Comparison of ENCODE assay signal across 20 cellular contexts in the genomic region with DNA sequence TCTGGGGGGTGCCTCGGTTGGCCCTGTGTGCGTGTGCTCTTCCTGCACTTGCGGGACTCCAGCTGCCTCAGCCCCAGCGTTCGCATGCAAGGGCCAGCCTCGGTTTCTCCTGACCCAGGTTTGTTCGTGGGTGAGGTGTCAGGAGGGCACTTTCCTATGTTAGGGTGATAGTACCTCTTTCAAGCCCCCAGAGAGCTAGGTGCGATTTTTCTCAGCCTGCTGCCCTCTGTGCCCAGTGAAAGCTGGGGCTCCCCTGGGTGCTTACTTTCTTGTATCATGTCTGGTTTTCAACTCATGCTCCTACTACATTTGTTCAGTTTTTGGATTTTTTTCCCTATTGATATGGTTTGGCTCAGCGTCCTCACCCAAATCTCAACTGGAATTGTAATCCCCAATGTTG.
A peak's percentile ranks its signal among the peaks of the same experiment; 100 is the strongest.
DNase-seq lines count a peak whose midpoint lies in the region; ATAC-seq, FAIRE-seq and TF ChIP-seq lines count a peak whose summit lies in the region.
"Had no signal": no experiment of that assay in that cellular context is flagged by ENCODE, and none has a peak within 500 bp of the region (broad histone marks: within the 10 kb centered on the region; RNA-seq: fewer than 3 reads in every experiment).

No MANE protein-coding gene starts in this region.

- no peak overlapping the region for H4K91ac ChIP-seq in H1 (replicated peaks; ENCODE audit: insufficient read length, low read length)

- H4K8ac ChIP-seq in H1 (ENCODE audit: extremely low read depth, insufficient read depth, low read length) = no peak overlapping the region; the same call in 1 of the 2 replicates

- H3K23ac ChIP-seq in H1 (ENCODE audit: insufficient read length) = no peak overlapping the region

- no peaks in the 10 kb centered on the region for H3K79me1 ChIP-seq in H1 (ENCODE audit: low read depth, low read length)

- no peak overlapping the region for H3K4me2 ChIP-seq in H1 (ENCODE audit: insufficient read depth in 1 of 2, low read depth in 2 of 2, low read length in 2 of 2)
- H3K4me2 ChIP-seq: A549 had no signal

- H4K5ac ChIP-seq in H1 (ENCODE audit: insufficient read length, low read depth, low read length) = no peak overlapping the region

- H3K14ac ChIP-seq in H1 (ENCODE audit: insufficient read length) = no peak overlapping the region

- no peak for ATAC-seq in heart right ventricle
- ATAC-seq in GM18907 (IDR thresholded peaks at IDR 0.05; ENCODE audit: unreplicated experiment) = no peak
- ATAC-seq: A549; CD8-positive, alpha-beta T cell; HCT116 had no signal

- intact Hi-C loops in cardiac septum (cut with DNase I) = no loop called here
- intact Hi-C loops in heart right ventricle (cut with DNase I) = no loop called here
- intact Hi-C loops in sigmoid colon (cut with DNase I) = no loop called here

- H2BK12ac ChIP-seq in H1 (ENCODE audit: low read depth, low read length) = no peak overlapping the region

- TF ChIP-seq CTCF in heart right ventricle (IDR thresholded peaks at IDR 0.05) (no peak), H1 (IDR thresholded peaks at IDR 0.05; ENCODE audit: control extremely low read depth in 1 of 3, insufficient read depth in 1 of 3, low read depth in 1 of 3, low read length in 3 of 3) (no peak), sigmoid colon (IDR thresholded peaks at IDR 0.05) (no peak)

- H3K4me3 ChIP-seq in heart right ventricle = no peak overlapping the region
- H3K4me3 ChIP-seq in H1 (ENCODE audit: extremely low read depth in 1 of 4, insufficient read depth in 2 of 4, low read depth in 3 of 4, low read length in 4 of 4) = no peak overlapping the region
- H3K4me3 ChIP-seq in sigmoid colon = no peak overlapping the region
- H3K4me3 ChIP-seq: A549, GM23248 had no signal

- H3K27ac ChIP-seq in heart right ventricle (no peak overlapping the region), H1 (ENCODE audit: low read depth, low read length) (no peak overlapping the region), sigmoid colon (no peak overlapping the region)
- H3K27ac ChIP-seq: A549, C4-2B, GM23248 had no signal

- H3K36me3 ChIP-seq in heart right ventricle (no peaks in the 10 kb centered on the region), H1 (ENCODE audit: control insufficient read depth in 2 of 4, insufficient read depth in 4 of 4, low read length in 3 of 4) (no peaks in the 10 kb centered on the region), sigmoid colon (no peaks in the 10 kb centered on the region)
- H3K36me3 ChIP-seq: BE2C had no signal

- H2BK15ac ChIP-seq in H1 (ENCODE audit: low read length) = no peak overlapping the region

- no peaks in the 10 kb centered on the region for H3K79me2 ChIP-seq in H1 (ENCODE audit: control insufficient read depth in 1 of 2, insufficient read depth in 2 of 2, low read length in 2 of 2)

- TF ChIP-seq EP300 in H1 (IDR thresholded peaks at IDR 0.05; ENCODE audit: borderline replicate concordance in 1 of 2, low read depth in 2 of 2, low read length in 2 of 2) = no peak
- TF ChIP-seq EP300 in sigmoid colon (IDR thresholded peaks at IDR 0.05) = no peak

- WGBS in heart right ventricle, 2 donors = 86 to 88% methylated on average over 9 of the region's 9 CpGs
- 87% methylated on average over 9 of the region's 9 CpGs; no CpG with 5 or more reads in 1 of the 2 experiments for WGBS in H1 (ENCODE audit: extremely low coverage in 1 of 2, insufficient coverage in 1 of 2, insufficient read length in 1 of 2, insufficient replicate concordance in 2 of 2, low coverage in 1 of 2, low lambda C conversion rate in 2 of 2, missing lambda C conversion rate in 1 of 2), 2 experiments
- 90 to 93% methylated on average over 9 of the region's 9 CpGs for WGBS in sigmoid colon, 2 donors

- no peak for FAIRE-seq in H1 (lab: Jason Lieb, UNC)
- FAIRE-seq: A549, GM12891, GM18507 had no signal

- no peaks in the 10 kb centered on the region for H3K23me2 ChIP-seq in H1 (ENCODE audit: low read depth, low read length)

- no peak overlapping the region for H2BK120ac ChIP-seq in H1 (replicated peaks; ENCODE audit: low read depth, low read length)

- 0 out of 2 replicates have a peak overlapping the region, but pooled peaks have one; percentile 73 for H2AFZ ChIP-seq in H1 (ENCODE audit: low read length)
- H2AFZ ChIP-seq: GM23248 had no signal

- no peak overlapping the region for H3K9ac ChIP-seq in H1 (replicated peaks in 1 of 4; ENCODE audit: extremely low read depth in 1 of 4, low read depth in 3 of 4, low read length in 3 of 4)
- H3K9ac ChIP-seq: GM23248 had no signal

- H3K4me1 ChIP-seq in heart right ventricle (no peaks in the 10 kb centered on the region), H1 (replicated peaks in 1 of 4; ENCODE audit: control insufficient read depth in 3 of 4, insufficient read depth in 4 of 4, low read length in 3 of 4) (no peaks in the 10 kb centered on the region), sigmoid colon (no peaks in the 10 kb centered on the region)
- H3K4me1 ChIP-seq: A549, BE2C had no signal

- no peak for TF ChIP-seq RAD21 in H1 (IDR thresholded peaks at IDR 0.05 in 1 of 2, conservative IDR thresholded peaks at IDR 0.05 in 1 of 2; ENCODE audit: low read depth in 2 of 2, low read length in 2 of 2)

- H3K4ac ChIP-seq in H1 (replicated peaks; ENCODE audit: insufficient read length, low read depth, low read length) = no peak overlapping the region

- H3K18ac ChIP-seq in H1 (ENCODE audit: extremely low read depth, low read length) = no peak overlapping the region

- H2BK20ac ChIP-seq in H1 (ENCODE audit: low read length) = no peak overlapping the region

- DNase-seq in cardiac septum (ENCODE audit: low spot score) (peak; percentile 68), heart right ventricle (no peak), H1 (ENCODE audit: low read depth in 1 of 2, low spot score in 2 of 2) (no peak), sigmoid colon (peak; percentile 28), D341Med (ENCODE audit: low spot score) (no peak), COLO668 (lab: John Stamatoyannopoulos, UW; ENCODE audit: unreplicated experiment) (no peak)
- DNase-seq: 8988T; ACHN; AML-193; BE2C; CD4-positive, CD25-positive, alpha-beta regulatory T cell; CD8-positive, alpha-beta T cell; DMS53; GM23248 had no signal

- POLR2A ChIA-PET in H1 (lab: Charles Lee; ENCODE audit: partially characterized antibody) = no interaction called here

- H3K27me3 ChIP-seq in heart right ventricle (peaks cover 0 to 23% (median 11%) of the 10 kb centered on the region in 7 donors), H1 (replicated peaks in 1 of 4; ENCODE audit: control insufficient read depth in 3 of 4, extremely low read depth in 1 of 4, insufficient read depth in 3 of 4, low read length in 3 of 4) (no peaks in the 10 kb centered on the region), sigmoid colon (peaks cover 0 to 9% (median 0%) of the 10 kb centered on the region in 3 donors)
- H3K27me3 ChIP-seq: BE2C had no signal

- H2BK5ac ChIP-seq in H1 (ENCODE audit: low read depth, low read length) = no peak overlapping the region

- no peak overlapping the region for H2AK5ac ChIP-seq in H1 (ENCODE audit: low read depth, low read length)

- CTCF ChIA-PET in H1 (lab: Charles Lee; ENCODE audit: partially characterized antibody) = interaction anchor here (0.5 to 3.1 kb wide), 3 partner anchors 105 to 285 kb away, joined by 3 to 9 read pairs (median 5); no protein-coding TSS in a partner anchor

- no peak overlapping the region for H3K56ac ChIP-seq in H1 (replicated peaks; ENCODE audit: insufficient read length, low read depth, low read length)

- H3K9me3 ChIP-seq in heart right ventricle = no peaks in the 10 kb centered on the region
- H3K9me3 ChIP-seq in H1 (ENCODE audit: insufficient read depth in 2 of 2, low read depth in 1 of 2, low read length in 1 of 2) = no peaks in the 10 kb centered on the region
- H3K9me3 ChIP-seq in sigmoid colon = no peaks in the 10 kb centered on the region
- H3K9me3 ChIP-seq: A549, BE2C had no signal

- TF ChIP-seq POLR2A in H1 (IDR thresholded peaks at IDR 0.05; ENCODE audit: control extremely low read depth in 1 of 2, low read depth in 2 of 2, low read length in 2 of 2) (no peak), sigmoid colon (IDR thresholded peaks at IDR 0.05) (no peak)

- H4K20me1 ChIP-seq in H1 (replicated peaks in 1 of 2; ENCODE audit: control insufficient read depth in 1 of 2, insufficient read depth in 2 of 2, low read length in 2 of 2) = no peaks in the 10 kb centered on the region

TF ChIP-seq in H1, 55 proteins besides CTCF, POLR2A, EP300 and RAD21:
- TF ChIP-seq PHF8 (conservative IDR thresholded peaks at IDR 0.05; ENCODE audit: low read depth, low read length) = no peak
TF ChIP-seq in H1: peak in this region for 0.

Comparison
In these comparisons a context has a peak if more than half of its experiments do, and no peak if none do; other contexts are left out.
1. DNase-seq: peak in cardiac septum (single experiment) and sigmoid colon (single experiment); none in heart right ventricle (0 of 2), H1 (0 of 2), D341Med (single experiment) and COLO668 (single experiment).